In genomic region chr18:12014976-12015696, GRCh38 we compare ENCODE assay signal across 15 cellular contexts. TPM values are rescaled to one million over a fixed set of nuclear protein-coding genes. Genes with fewer than 3 reads are reported as not detected.
A peak's percentile ranks its signal among the peaks of the same experiment; 100 is the strongest.
DNase-seq lines count a peak whose midpoint lies in the region; ATAC-seq and TF ChIP-seq lines count a peak whose summit lies in the region.
"Had no signal": no experiment of that assay in that cellular context is flagged by ENCODE, and none has a peak within 500 bp of the region (broad histone marks: within the 10 kb centered on the region; RNA-seq: fewer than 3 reads in every experiment).

No MANE protein-coding gene starts in this region.

- no peak overlapping the region for H3K4me3 Mint-ChIP-seq in chondrocyte (ENCODE audit: unreplicated experiment)
- H3K4me3 Mint-ChIP-seq in activated T-cell treated with anti-CD3 and anti-CD28 coated beads, Interleukin-2, amount 50 U/mL, for 72 hours: no peak overlapping the region
- H3K4me3 Mint-ChIP-seq: activated CD8-positive, alpha-beta T cell treated with anti-CD3 and anti-CD28 coated beads for 36 hours; stimulated activated memory B cell treated with anti-CD40 and anti-IgM and Interleukin-4, amounts not matched to agents 10 μg/mL and 1 μg/mL and 100 μg/mL, for 72 hours had no signal

- peaks cover 23% of the 10 kb centered on the region for H3K36me3 ChIP-seq in IMR-90 (ENCODE audit: control insufficient read depth, insufficient read depth, low read length)
- H3K36me3 ChIP-seq in left lung: peaks cover 0 to 96% of the 10 kb centered on the region in 2 donors
- H3K36me3 ChIP-seq: BE2C had no signal

- H3K4me3 ChIP-seq in IMR-90 (ENCODE audit: insufficient read depth, low read depth, low read length) (no peak overlapping the region), left lung (no peak overlapping the region)

- ATAC-seq in IMR-90 (ENCODE audit: low read depth) (peak; percentile 56), left lung (peak; percentile 3), sciatic nerve (peak; percentile 14)
- no peak for ATAC-seq in activated T-cell treated with anti-CD3 and anti-CD28 coated beads, Interleukin-2, amount 50 U/mL, for 72 hours (replicated peaks in 1 of 2)
- ATAC-seq: activated CD8-positive, alpha-beta T cell treated with anti-CD3 and anti-CD28 coated beads for 36 hours; stimulated activated memory B cell treated with anti-CD40 and anti-IgM and Interleukin-4, amounts not matched to agents 10 μg/mL and 1 μg/mL and 100 μg/mL, for 72 hours had no signal

- H3K4me2 ChIP-seq in IMR-90 (ENCODE audit: low read depth, low read length): peak overlapping the region; percentile 1; the same call in 1 of the 2 replicates

- POLR2A ChIA-PET in IMR-90 (lab: Charles Lee; ENCODE audit: unreplicated experiment): interaction anchor here (0.6 kb wide), 1 partner anchor 66 kb away, joined by 3 read pairs; no protein-coding TSS in a partner anchor

- no TSS peak for BruUV-seq in IMR-90 (replicated peaks; lab: Mats Ljungman, UMichigan)

- peaks cover 8% of the 10 kb centered on the region for H3K36me3 Mint-ChIP-seq in chondrocyte (ENCODE audit: low read depth)
- H3K36me3 Mint-ChIP-seq in activated T-cell treated with anti-CD3 and anti-CD28 coated beads, Interleukin-2, amount 50 U/mL, for 72 hours (ENCODE audit: insufficient read depth in 2 of 2): peaks cover 0 to 2% of the 10 kb centered on the region in 2 donors

- H3K4me1 Mint-ChIP-seq in chondrocyte (ENCODE audit: low read depth): peaks cover 23% of the 10 kb centered on the region
- no peaks in the 10 kb centered on the region for H3K4me1 Mint-ChIP-seq in activated T-cell treated with anti-CD3 and anti-CD28 coated beads, Interleukin-2, amount 50 U/mL, for 72 hours (ENCODE audit: low read depth)
- H3K4me1 Mint-ChIP-seq: stimulated activated memory B cell treated with anti-CD40 and anti-IgM and Interleukin-4, amounts not matched to agents 10 μg/mL and 1 μg/mL and 100 μg/mL, for 72 hours had no signal

- H3K27me3 ChIP-seq in IMR-90 (ENCODE audit: control insufficient read depth, insufficient read depth, low read length): no peaks in the 10 kb centered on the region; the same call in 1 of the 2 replicates
- no peaks in the 10 kb centered on the region for H3K27me3 ChIP-seq in left lung
- H3K27me3 ChIP-seq: BE2C had no signal

- 0 out of 2 replicates have a peak overlapping the region, but pooled peaks have one; percentile 24 for H2BK120ac ChIP-seq in IMR-90 (ENCODE audit: low read depth, low read length)

- 0 out of 2 replicates have a peak overlapping the region, but pooled peaks have one; percentile 11 for H3K14ac ChIP-seq in IMR-90 (replicated peaks; ENCODE audit: low read depth, low read length)

- H2AK5ac ChIP-seq in IMR-90 (ENCODE audit: low read depth, low read length): 0 out of 2 replicates have a peak overlapping the region, but pooled peaks have one; percentile 57

- no peaks in the 10 kb centered on the region for H3K79me1 ChIP-seq in IMR-90 (ENCODE audit: low read depth in 1 of 2, low read length in 2 of 2)

- TF ChIP-seq RAD21 in IMR-90 (IDR thresholded peaks at IDR 0.05; ENCODE audit: low read length): no peak

- H3K4me1 ChIP-seq in IMR-90 (ENCODE audit: control insufficient read depth, insufficient read depth, low read length): peaks cover 21% of the 10 kb centered on the region
- H3K4me1 ChIP-seq in left lung: peaks cover 27 to 33% of the 10 kb centered on the region in 2 donors
- H3K4me1 ChIP-seq: BE2C had no signal

- no peaks in the 10 kb centered on the region for H3K9me3 Mint-ChIP-seq in chondrocyte (ENCODE audit: low read depth)
- no peaks in the 10 kb centered on the region for H3K9me3 Mint-ChIP-seq in activated T-cell treated with anti-CD3 and anti-CD28 coated beads, Interleukin-2, amount 50 U/mL, for 72 hours
- H3K9me3 Mint-ChIP-seq: activated CD8-positive, alpha-beta T cell treated with anti-CD3 and anti-CD28 coated beads for 36 hours; stimulated activated memory B cell treated with anti-CD40 and anti-IgM and Interleukin-4, amounts not matched to agents 10 μg/mL and 1 μg/mL and 100 μg/mL, for 72 hours had no signal

- no peak overlapping the region for H3K18ac ChIP-seq in IMR-90 (ENCODE audit: low read depth, low read length)

- H3K9ac ChIP-seq in IMR-90 (ENCODE audit: low read depth, low read length): no peak overlapping the region

- dilution Hi-C loops in IMR-90 (cut with HindIII; ENCODE audit: low sequenced_read_pairs, unreplicated experiment): no loop called here

- H3K9me3 ChIP-seq in IMR-90 (ENCODE audit: control insufficient read depth, insufficient read depth, low read length) (no peaks in the 10 kb centered on the region), left lung (no peaks in the 10 kb centered on the region)
- H3K9me3 ChIP-seq: BE2C had no signal

- peak overlapping the region; percentile 75 for H3K27ac Mint-ChIP-seq in chondrocyte (ENCODE audit: unreplicated experiment)
- no peak overlapping the region for H3K27ac Mint-ChIP-seq in activated T-cell treated with anti-CD3 and anti-CD28 coated beads, Interleukin-2, amount 50 U/mL, for 72 hours
- H3K27ac Mint-ChIP-seq: activated CD8-positive, alpha-beta T cell treated with anti-CD3 and anti-CD28 coated beads for 36 hours; stimulated activated memory B cell treated with anti-CD40 and anti-IgM and Interleukin-4, amounts not matched to agents 10 μg/mL and 1 μg/mL and 100 μg/mL, for 72 hours had no signal

- no peak overlapping the region for H4K5ac ChIP-seq in IMR-90 (ENCODE audit: low read depth, low read length)

- H2BK5ac ChIP-seq in IMR-90 (ENCODE audit: low read depth, low read length, poor library complexity, severe bottlenecking): peak overlapping the region; percentile 1

- H3K4ac ChIP-seq in IMR-90 (ENCODE audit: low read depth, low read length): peak overlapping the region; percentile 42

- TF ChIP-seq CTCF in IMR-90 (conservative IDR thresholded peaks at IDR 0.05; ENCODE audit: low read depth, low read length): no peak
- no peak for TF ChIP-seq CTCF in chondrocyte (IDR thresholded peaks at IDR 0.05)
- TF ChIP-seq CTCF in left lung (IDR thresholded peaks at IDR 0.05): no peak

- H3K9me1 ChIP-seq in IMR-90 (ENCODE audit: insufficient read depth, low read length): peaks cover 8% of the 10 kb centered on the region; the same call in 1 of the 2 replicates

- in situ Hi-C loops in IMR-90 (cut with MboI; ENCODE audit: low sequenced_read_pairs): no loop called here

- H3K27ac ChIP-seq in IMR-90 (ENCODE audit: insufficient read depth, low read length): peak overlapping the region; percentile 1; the same call in 1 of the 2 replicates
- H3K27ac ChIP-seq in left lung: peak overlapping the region; percentile 69 to 70

- H2BK20ac ChIP-seq in IMR-90 (ENCODE audit: low read depth, low read length): no peak overlapping the region

- H3K23ac ChIP-seq in IMR-90 (ENCODE audit: low read depth, low read length): no peak overlapping the region

- 59% methylated on average over 9 of the region's 11 CpGs; no CpG with 5 or more reads in 1 of the 2 experiments for WGBS in IMR-90 (ENCODE audit: extremely low coverage in 2 of 2, insufficient read length in 1 of 2), 2 experiments

- no peaks in the 10 kb centered on the region for H4K20me1 ChIP-seq in IMR-90 (ENCODE audit: insufficient read depth, low read length)

- H3K27me3 Mint-ChIP-seq in chondrocyte (ENCODE audit: low read depth): no peaks in the 10 kb centered on the region
- no peaks in the 10 kb centered on the region for H3K27me3 Mint-ChIP-seq in activated T-cell treated with anti-CD3 and anti-CD28 coated beads, Interleukin-2, amount 50 U/mL, for 72 hours (ENCODE audit: low read depth)
- H3K27me3 Mint-ChIP-seq: activated CD8-positive, alpha-beta T cell treated with anti-CD3 and anti-CD28 coated beads for 36 hours; stimulated activated memory B cell treated with anti-CD40 and anti-IgM and Interleukin-4, amounts not matched to agents 10 μg/mL and 1 μg/mL and 100 μg/mL, for 72 hours had no signal

- H2AFZ ChIP-seq in IMR-90 (replicated peaks; ENCODE audit: low read length, poor library complexity): peak overlapping the region; percentile 60

- H4K8ac ChIP-seq in IMR-90 (ENCODE audit: low read depth in 2 of 2, low read length in 2 of 2): peak overlapping the region; percentile 11 to 14; a peak in 3 of 4 replicates

- peak overlapping the region; percentile 79 for H2AK9ac ChIP-seq in IMR-90 (replicated peaks; ENCODE audit: low read depth, low read length, poor library complexity)

- H4K91ac ChIP-seq in IMR-90 (ENCODE audit: insufficient read depth, low read depth, low read length): peak overlapping the region; percentile 16

- CTCF ChIA-PET in IMR-90 (lab: Yijun Ruan, JAX): interaction anchor here (0.6 to 1.5 kb wide), 2 partner anchors 20 to 141 kb away, joined by 4 to 11 read pairs; no protein-coding TSS in a partner anchor

- intact Hi-C loops in IMR-90 (cut with micrococcal nuclease): no loop called here
- intact Hi-C loops in left lung (cut with DNase I): no loop called here
- intact Hi-C loops in sciatic nerve (cut with DNase I): no loop called here

- no peak overlapping the region; the same call in 2 of the 3 replicates for H2BK15ac ChIP-seq in IMR-90 (ENCODE audit: low read depth, low read length)

- no peak for TF ChIP-seq POLR2A in IMR-90 (IDR thresholded peaks at IDR 0.05; ENCODE audit: low read depth, low read length)

- no peak for DNase-seq in IMR-90
- DNase-seq in chondrocyte (ENCODE audit: low spot score): peak; percentile 64
- no peak for DNase-seq in left lung
- DNase-seq in sciatic nerve (ENCODE audit: low spot score): no peak
- DNase-seq in NCI-H69 (lab: John Stamatoyannopoulos, UW): no peak
- DNase-seq in activated naive CD4-positive, alpha-beta T cell (lab: John Stamatoyannopoulos, UW): no peak
- no peak for DNase-seq in NCI-H82 (lab: John Stamatoyannopoulos, UW)
- no peak for DNase-seq in activated T-cell treated with anti-CD3 and anti-CD28 coated beads, Interleukin-2, amount 50 U/mL, for 72 hours
- DNase-seq: activated CD8-positive, alpha-beta T cell treated with anti-CD3 and anti-CD28 coated beads for 36 hours; activated naive CD4-positive, alpha-beta T cell treated with Interleukin-2 at 50 U/mL for 16 hours; BE2C; central memory CD4-positive, alpha-beta T cell; stimulated activated CD4-positive, alpha-beta T cell treated with anti-CD3 and anti-CD28 coated beads, Interleukin-2, amount 100 ng/mL, for 48 hours; T-helper 2 cell had no signal

- peak overlapping the region; percentile 25; the same call in 1 of the 2 replicates for H3K56ac ChIP-seq in IMR-90 (ENCODE audit: extremely low read depth, insufficient read depth, low read length)

TF ChIP-seq in IMR-90, 13 proteins besides CTCF, POLR2A, EP300 and RAD21 (continues in another document):
- no peak for TF ChIP-seq BHLHE40 (IDR thresholded peaks at IDR 0.05; ENCODE audit: low read depth, low read length)

RNA-seq across cellular contexts. Expression of gene IMPA2, which starts 33.8 kb away (rescaled TPM):
- total RNA-seq in IMR-90 (2012; rRNA removed): 4.7 and 5.4 TPM in 2 replicates
- polyA plus RNA-seq in IMR-90 (2012; rRNA removed): 4.7 and 5.5 TPM in 2 replicates
- 8.4 and 12.8 TPM in 2 replicates for polyA plus RNA-seq in IMR-90 (2012; cell fraction: cytosol; rRNA removed)
- polyA plus RNA-seq in IMR-90 (2012; cell fraction: nucleus; rRNA removed; ENCODE audit: low replicate concordance): 24.6 and 26.9 TPM in 2 replicates
- 10.8 to 25.1 TPM (median 10.9 TPM) in 3 replicates for total RNA-seq in chondrocyte
- 10 to 100 TPM; 62.2 to 92.5 TPM for total RNA-seq in left lung
- 15.8 TPM for total RNA-seq in sciatic nerve
- total RNA-seq in activated T-cell treated with anti-CD3 and anti-CD28 coated beads, Interleukin-2, amount 50 U/mL, for 72 hours: 10 to 100 TPM; 19.2 to 20.2 TPM

Comparison
In these comparisons a context has a peak if more than half of its experiments do, and no peak if none do; other contexts are left out.
1. ATAC-seq: peak in IMR-90 (single experiment), left lung (single experiment) and sciatic nerve (single experiment); none in activated T-cell treated with anti-CD3 and anti-CD28 coated beads, Interleukin-2, amount 50 U/mL, for 72 hours (0 of 2).